ENCODE assay signal across 11 cellular contexts in genomic region chr3:23991236-23992050, GRCh38.
DNase-seq lines count a peak whose midpoint lies in the region; ATAC-seq lines count a peak whose summit lies in the region.
"Had no signal": no experiment of that assay in that cellular context is flagged by ENCODE, and none has a peak within 500 bp of the region (broad histone marks: within the 10 kb centered on the region; RNA-seq: fewer than 3 reads in every experiment).

No MANE protein-coding gene starts in this region.

- no peaks in the 10 kb centered on the region for H3K9me3 Mint-ChIP-seq in activated naive CD4-positive, alpha-beta T cell treated with anti-CD3 and anti-CD28 coated beads, Interleukin-2, amount 10 ng/mL, durations not matched to agents 7 days and 5 days
- H3K9me3 Mint-ChIP-seq: H9 had no signal

- no peaks in the 10 kb centered on the region for H3K9me3 ChIP-seq in SK-N-MC (ENCODE audit: low read depth, low read length)
- H3K9me3 ChIP-seq: A549 had no signal

- H3K27me3 Mint-ChIP-seq in activated naive CD4-positive, alpha-beta T cell treated with anti-CD3 and anti-CD28 coated beads, Interleukin-2, amount 10 ng/mL, durations not matched to agents 7 days and 5 days = no peaks in the 10 kb centered on the region

- no peaks in the 10 kb centered on the region for H3K36me3 ChIP-seq in SK-N-MC (ENCODE audit: insufficient read depth, low read length)

- CTCF ChIA-PET in activated naive CD4-positive, alpha-beta T cell treated with anti-CD3 and anti-CD28 coated beads, Interleukin-2, amount 10 ng/mL, durations not matched to agents 7 days and 5 days (lab: Charles Lee) = no interaction called here

- H3K27ac Mint-ChIP-seq in activated naive CD4-positive, alpha-beta T cell treated with anti-CD3 and anti-CD28 coated beads, Interleukin-2, amount 10 ng/mL, durations not matched to agents 7 days and 5 days = no peak overlapping the region

- no peak overlapping the region for H3K4me3 Mint-ChIP-seq in activated naive CD4-positive, alpha-beta T cell treated with anti-CD3 and anti-CD28 coated beads, Interleukin-2, amount 10 ng/mL, durations not matched to agents 7 days and 5 days
- H3K4me3 Mint-ChIP-seq: H9 had no signal

- H3K27ac ChIP-seq in SK-N-MC (peak overlapping the region; percentile 94), substantia nigra (ENCODE audit: low read depth, low read length, poor library complexity, severe bottlenecking) (peak overlapping the region; percentile 71)
- H3K27ac ChIP-seq: A549 had no signal

- peaks cover 9% of the 10 kb centered on the region for H3K4me1 Mint-ChIP-seq in activated naive CD4-positive, alpha-beta T cell treated with anti-CD3 and anti-CD28 coated beads, Interleukin-2, amount 10 ng/mL, durations not matched to agents 7 days and 5 days

- H3K9ac ChIP-seq in SK-N-MC (ENCODE audit: insufficient read length) = peak overlapping the region; percentile 32

- no peaks in the 10 kb centered on the region for H3K36me3 Mint-ChIP-seq in activated naive CD4-positive, alpha-beta T cell treated with anti-CD3 and anti-CD28 coated beads, Interleukin-2, amount 10 ng/mL, durations not matched to agents 7 days and 5 days

- peak in 2 of 3 experiments; percentile 39 to 79 for DNase-seq in NCI-H1417 (lab: John Stamatoyannopoulos, UW)
- no peak for DNase-seq in NCI-H1417 treated with DMSO at 0.1 percent for 48 hours (lab: John Stamatoyannopoulos, UW)
- peak; percentile 35 for DNase-seq in SK-N-MC (ENCODE audit: low read depth, low spot score)
- DNase-seq in hippocampal formation (lab: John Stamatoyannopoulos, UW) = peak; percentile 50 to 90
- DNase-seq in substantia nigra (lab: John Stamatoyannopoulos, UW) = peak in 16 of 49 donors; percentile 9 to 82 (median 38)
- no peak for DNase-seq in activated naive CD4-positive, alpha-beta T cell treated with anti-CD3 and anti-CD28 coated beads, Interleukin-2, amount 10 ng/mL, durations not matched to agents 7 days and 5 days
- no peak for DNase-seq in NCI-H1694 treated with DMSO at 0.1 percent for 48 hours (lab: John Stamatoyannopoulos, UW)
- DNase-seq: H9; stimulated activated CD8-positive, alpha-beta memory T cell treated with anti-CD3 and anti-CD28 coated beads, Interleukin-4, amount 100 ng/mL, for 48 hours had no signal

- no peak for ATAC-seq in GM19351 (IDR thresholded peaks at IDR 0.05; ENCODE audit: unreplicated experiment)
- ATAC-seq: A549 had no signal

- H3K4me3 ChIP-seq in SK-N-MC = peak overlapping the region; percentile 62
- H3K4me3 ChIP-seq: A549 had no signal

Comparison
In these comparisons a context has a peak if more than half of its experiments do, and no peak if none do; other contexts are left out.
1. DNase-seq: peak in NCI-H1417 (2 of 3), SK-N-MC (single experiment) and hippocampal formation (2 of 2); none in NCI-H1417 treated with DMSO at 0.1 percent for 48 hours (single experiment), activated naive CD4-positive, alpha-beta T cell treated with anti-CD3 and anti-CD28 coated beads, Interleukin-2, amount 10 ng/mL, durations not matched to agents 7 days and 5 days (single experiment) and NCI-H1694 treated with DMSO at 0.1 percent for 48 hours (single experiment).